Comparison of ENCODE assay signal across 8 cellular contexts in the genomic region with DNA sequence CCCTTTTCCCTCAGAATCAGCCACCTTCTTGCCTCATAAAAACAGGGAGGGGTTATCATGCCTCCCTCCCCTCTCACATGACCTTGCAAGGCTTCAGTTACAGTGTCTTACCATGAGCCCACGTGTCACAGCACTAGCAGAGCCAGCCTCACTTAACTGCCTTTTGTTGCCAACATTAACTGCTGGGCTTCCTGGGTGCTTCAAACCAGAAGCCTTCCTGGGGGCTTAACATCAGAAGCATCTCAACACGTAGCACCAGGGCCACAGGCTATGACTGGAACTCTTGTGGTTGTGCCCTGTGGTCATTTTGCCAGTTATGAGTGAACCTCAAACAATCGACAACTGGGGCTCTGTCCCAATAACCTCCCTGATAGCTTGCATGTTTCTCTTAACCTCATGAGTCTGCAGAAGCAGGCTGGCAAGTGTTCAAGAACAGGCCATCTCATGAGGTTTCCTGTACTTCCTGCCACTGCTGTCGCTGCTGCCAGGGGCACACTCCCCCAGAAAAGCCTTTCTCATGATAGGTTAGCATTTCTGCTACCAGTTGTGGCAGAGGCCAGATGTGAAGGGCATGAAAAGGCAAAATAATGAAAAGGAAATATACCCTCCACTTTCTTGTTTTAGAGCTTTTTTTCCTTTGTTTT.
DNase-seq lines count a peak whose midpoint lies in the region; ATAC-seq and TF ChIP-seq lines count a peak whose summit lies in the region.

No MANE protein-coding gene starts in this region.

- peak; percentile 69 for ATAC-seq in GM21717 (IDR thresholded peaks at IDR 0.05; ENCODE audit: unreplicated experiment)

- H4K20me1 ChIP-seq in BLaER1 (no peaks in the 10 kb centered on the region), fibroblast of lung (ENCODE audit: control insufficient read depth, extremely low read depth, insufficient read depth, low read length) (no peaks in the 10 kb centered on the region)

- DNase-seq in NCI-H1092 (lab: John Stamatoyannopoulos, UW) (peak; percentile 33), fibroblast of lung (ENCODE audit: low read depth in 2 of 2) (peak; percentile 12 to 58), NCI-H146 (lab: John Stamatoyannopoulos, UW) (no peak), NCI-H2227 (lab: John Stamatoyannopoulos, UW; ENCODE audit: unreplicated experiment) (no peak)
- DNase-seq in activated CD8-positive, alpha-beta memory T cell treated with anti-CD3 and anti-CD28 coated beads for 4 hours (ENCODE audit: low read depth in 2 of 2): peak; percentile 6 to 12
- peak; percentile 42 for DNase-seq in stimulated activated CD4-positive, alpha-beta T cell treated with anti-CD3 and anti-CD28 coated beads, Interleukin-15, amount 100 ng/mL, for 24 hours

- H3K36me3 ChIP-seq in BLaER1 (no peaks in the 10 kb centered on the region), fibroblast of lung (ENCODE audit: control insufficient read depth, insufficient read depth, low read length) (no peaks in the 10 kb centered on the region)

- no peaks in the 10 kb centered on the region for H3K9me3 ChIP-seq in BLaER1
- H3K9me3 ChIP-seq in fibroblast of lung (ENCODE audit: control insufficient read depth, insufficient read depth, low read depth, low read length): no peaks in the 10 kb centered on the region

- H3K4me2 ChIP-seq in BLaER1: peak overlapping the region; percentile 72
- H3K4me2 ChIP-seq in fibroblast of lung (ENCODE audit: extremely low read depth, insufficient read depth, low read length): no peak overlapping the region

- H3K4me1 ChIP-seq in BLaER1: peaks cover 30% of the 10 kb centered on the region
- H3K4me1 ChIP-seq in fibroblast of lung (ENCODE audit: control insufficient read depth, extremely low read depth, insufficient read depth, low read length): no peaks in the 10 kb centered on the region

- H3K27me3 ChIP-seq in BLaER1: no peaks in the 10 kb centered on the region
- H3K27me3 ChIP-seq in fibroblast of lung (ENCODE audit: control insufficient read depth, insufficient read depth, low read length): no peaks in the 10 kb centered on the region

- TF ChIP-seq CTCF in fibroblast of lung (conservative IDR thresholded peaks at IDR 0.05 in 1 of 2, IDR thresholded peaks at IDR 0.05 in 1 of 2; ENCODE audit: low read depth in 1 of 2, low read length in 2 of 2): no peak

- H3K4me3 ChIP-seq in BLaER1 (0 out of 2 replicates have a peak overlapping the region, but pooled peaks have one; percentile 4), fibroblast of lung (replicated peaks in 1 of 4; ENCODE audit: control extremely low read depth in 1 of 4, insufficient read depth in 1 of 4, low read depth in 3 of 4, low read length in 4 of 4) (no peak overlapping the region)

- peak overlapping the region; percentile 55 for H3K9ac ChIP-seq in BLaER1
- no peak overlapping the region for H3K9ac ChIP-seq in fibroblast of lung (ENCODE audit: insufficient read depth, low read length)

- H3K79me2 ChIP-seq in fibroblast of lung (ENCODE audit: control insufficient read depth, insufficient read depth, low read length): no peaks in the 10 kb centered on the region

- H2AFZ ChIP-seq in fibroblast of lung (ENCODE audit: low read length): no peak overlapping the region

- H3K27ac ChIP-seq in BLaER1 (peak overlapping the region; percentile 79), fibroblast of lung (ENCODE audit: insufficient read depth, low read length) (no peak overlapping the region)

Comparison
In these comparisons a context has a peak if more than half of its experiments do, and no peak if none do; other contexts are left out.
1. DNase-seq: peak in NCI-H1092 (single experiment), activated CD8-positive, alpha-beta memory T cell treated with anti-CD3 and anti-CD28 coated beads for 4 hours (2 of 2), fibroblast of lung (2 of 2) and stimulated activated CD4-positive, alpha-beta T cell treated with anti-CD3 and anti-CD28 coated beads, Interleukin-15, amount 100 ng/mL, for 24 hours (single experiment); none in NCI-H146 (single experiment) and NCI-H2227 (single experiment).